25 cellular contexts compared by ENCODE assay signal in genomic region chr2:227057060-227057459, GRCh38.
"Had no signal": no experiment of that assay in that cellular context is flagged by ENCODE, and none has a peak within 500 bp of the region (broad histone marks: within the 10 kb centered on the region; RNA-seq: fewer than 3 reads in every experiment).

No MANE protein-coding gene starts in this region.

- DNase-seq: activated CD4-positive, alpha-beta T cell treated with anti-CD3 and anti-CD28 coated beads for 36 hours; activated CD4-positive, alpha-beta T cell treated with anti-CD3 and anti-CD28 coated beads, Interleukin-2, amount 10 ng/mL, durations not matched to agents 7 days and 5 days; activated CD4-positive, alpha-beta T cell treated with anti-CD3 and anti-CD28 coated beads, Interleukin-2, amount 50 U/mL, for 48 hours; activated CD8-positive, alpha-beta T cell treated with anti-CD3 and anti-CD28 coated beads, Interleukin-2, amount 10 ng/mL, durations not matched to agents 7 days and 5 days; activated gamma-delta T cell; activated naive CD4-positive, alpha-beta T cell treated with Interleukin-2 at 50 U/mL for 16 hours; activated naive CD8-positive, alpha-beta T cell treated with anti-CD3 and anti-CD28 coated beads, Interleukin-2, amount 10 ng/mL, durations not matched to agents 7 days and 5 days; activated T-cell treated with anti-CD3 and anti-CD28 coated beads, Interleukin-2, amount 50 U/mL, for 24 hours; amygdala; colonic mucosa; MM.1S; NCI-H1092; NCI-H1436 treated with DMSO at 0.1 percent for 48 hours; NCI-H1694 treated with DMSO at 0.1 percent for 48 hours; NCI-H2029; NCI-H345; NCI-H748 treated with DMSO at 0.1 percent for 48 hours; OCI-M1; RPMI8226; SHP77 treated with DMSO at 0.1 percent for 48 hours had no signal

- H3K4me1 ChIP-seq: ascending aorta, colonic mucosa had no signal

- H3K27ac ChIP-seq: ascending aorta, cardiac muscle cell, colonic mucosa, KMS-11 had no signal

- H3K36me3 ChIP-seq: cardiac muscle cell, colonic mucosa had no signal

- H3K4me3 ChIP-seq: ascending aorta, cardiac muscle cell, colonic mucosa had no signal

- ATAC-seq: activated CD4-positive, alpha-beta T cell treated with anti-CD3 and anti-CD28 coated beads for 36 hours; activated CD4-positive, CD25-positive, alpha-beta regulatory T cell treated with anti-CD3 and anti-CD28 coated beads, Interleukin-2, amount 50 U/mL, for 24 hours; activated CD8-positive, alpha-beta T cell treated with anti-CD3 and anti-CD28 coated beads, Interleukin-2, amount 10 ng/mL, durations not matched to agents 7 days and 5 days; Panc1 had no signal

- H3K27me3 ChIP-seq: ascending aorta, cardiac muscle cell, colonic mucosa had no signal

- H3K9me3 ChIP-seq: ascending aorta, colonic mucosa had no signal
